ENCODE assay signal across 36 cellular contexts in the genomic region with DNA sequence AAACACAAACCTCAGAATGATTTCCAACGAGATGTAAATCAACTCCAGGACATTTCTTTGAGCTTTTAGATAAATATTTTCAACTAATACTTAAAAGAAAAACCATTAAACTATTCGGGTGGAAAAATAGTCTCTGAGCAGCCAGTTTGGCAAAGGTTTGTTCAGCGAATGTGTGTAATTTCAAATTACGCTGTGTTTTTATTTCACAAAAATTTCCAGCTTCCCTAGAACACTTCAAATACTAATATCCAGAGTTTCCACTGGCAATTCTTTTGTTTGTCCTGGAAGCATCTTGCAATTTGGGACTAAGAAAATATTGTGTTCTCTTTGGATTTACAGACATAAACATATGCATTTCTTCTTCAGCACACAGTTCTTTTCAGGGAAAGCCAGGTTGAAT.
"Had no signal": no experiment of that assay in that cellular context is flagged by ENCODE, and none has a peak within 500 bp of the region (broad histone marks: within the 10 kb centered on the region; RNA-seq: fewer than 3 reads in every experiment).

No MANE protein-coding gene starts in this region.

- H3K36me3 ChIP-seq: cardiac muscle cell had no signal

- H3K27ac Mint-ChIP-seq: activated B cell treated with CpG ODN at 0.5 μM for 24 hours; activated CD4-positive, alpha-beta memory T cell treated with anti-CD3 and anti-CD28 coated beads for 36 hours; activated CD4-positive, alpha-beta T cell treated with anti-CD3 and anti-CD28 coated beads, Interleukin-2, amount 10 ng/mL, durations not matched to agents 24 days and 14 days; activated CD8-positive, alpha-beta T cell treated with anti-CD3 and anti-CD28 coated beads for 36 hours; activated naive CD4-positive, alpha-beta T cell treated with anti-CD3 and anti-CD28 coated beads, Interleukin-2, amount 10 ng/mL, durations not matched to agents 7 days and 5 days; activated naive CD4-positive, alpha-beta T cell treated with anti-CD3 and anti-CD28 coated beads, Interleukin-2, amount 50 U/mL, for 24 hours; activated naive CD8-positive, alpha-beta T cell; activated naive CD8-positive, alpha-beta T cell treated with anti-CD3 and anti-CD28 coated beads, Interleukin-2, amount 10 ng/mL, durations not matched to agents 7 days and 5 days; activated naive CD8-positive, alpha-beta T cell treated with anti-CD3 and anti-CD28 coated beads, Interleukin-2, amount 50 U/mL, for 24 hours; activated T-cell treated with anti-CD3 and anti-CD28 coated beads, Interleukin-2, amount 50 U/mL, for 24 hours; activated T-helper 2 cell treated with anti-CD3 and anti-CD28 coated beads, Interferon-gamma antibody, Interleukin-2, Interleukin-4, amounts not matched to agents 10 μg/mL and 5 μg/mL and 100 μg/mL, durations not matched to agents 14 hours and 24 hours and 36 hours; brain; T-helper 1 cell treated with Interleukin-12 subunit alpha and Interleukin-12 subunit beta and Interleukin-4 antibody, amounts not matched to agents 30 μg/mL and 1 μg/mL, for 36 hours; T-helper 2 cell treated with Interferon-gamma antibody and Interleukin-4, amounts not matched to agents 5 μg/mL and 100 μg/mL, for 36 hours had no signal

- ATAC-seq: activated CD8-positive, alpha-beta T cell treated with anti-CD3 and anti-CD28 coated beads for 36 hours; activated naive CD8-positive, alpha-beta T cell treated with anti-CD3 and anti-CD28 coated beads, Interleukin-2, amount 50 U/mL, for 24 hours had no signal

- H3K4me3 Mint-ChIP-seq: activated B cell treated with CpG ODN at 0.5 μM for 24 hours; activated CD4-positive, alpha-beta memory T cell treated with anti-CD3 and anti-CD28 coated beads for 36 hours; activated CD4-positive, alpha-beta T cell treated with anti-CD3 and anti-CD28 coated beads, Interleukin-2, amount 10 ng/mL, durations not matched to agents 24 days and 14 days; activated CD8-positive, alpha-beta T cell treated with anti-CD3 and anti-CD28 coated beads for 36 hours; activated naive CD4-positive, alpha-beta T cell treated with anti-CD3 and anti-CD28 coated beads, Interleukin-2, amount 10 ng/mL, durations not matched to agents 7 days and 5 days; activated naive CD4-positive, alpha-beta T cell treated with anti-CD3 and anti-CD28 coated beads, Interleukin-2, amount 50 U/mL, for 24 hours; activated naive CD8-positive, alpha-beta T cell; activated naive CD8-positive, alpha-beta T cell treated with anti-CD3 and anti-CD28 coated beads, Interleukin-2, amount 10 ng/mL, durations not matched to agents 7 days and 5 days; activated naive CD8-positive, alpha-beta T cell treated with anti-CD3 and anti-CD28 coated beads, Interleukin-2, amount 50 U/mL, for 24 hours; activated T-cell treated with anti-CD3 and anti-CD28 coated beads, Interleukin-2, amount 50 U/mL, for 24 hours; brain; central memory CD8-positive, alpha-beta T cell; T-helper 1 cell treated with Interleukin-12 subunit alpha and Interleukin-12 subunit beta and Interleukin-4 antibody, amounts not matched to agents 30 μg/mL and 1 μg/mL, for 36 hours; T-helper 2 cell treated with Interferon-gamma antibody and Interleukin-4, amounts not matched to agents 5 μg/mL and 100 μg/mL, for 36 hours had no signal

- H3K36me3 Mint-ChIP-seq: activated CD4-positive, alpha-beta memory T cell treated with anti-CD3 and anti-CD28 coated beads for 36 hours; activated naive CD4-positive, alpha-beta T cell treated with anti-CD3 and anti-CD28 coated beads, Interleukin-2, amount 10 ng/mL, durations not matched to agents 7 days and 5 days; activated naive CD4-positive, alpha-beta T cell treated with anti-CD3 and anti-CD28 coated beads, Interleukin-2, amount 50 U/mL, for 24 hours; activated naive CD8-positive, alpha-beta T cell; activated naive CD8-positive, alpha-beta T cell treated with anti-CD3 and anti-CD28 coated beads, Interleukin-2, amount 10 ng/mL, durations not matched to agents 7 days and 5 days; brain had no signal

- H3K4me3 ChIP-seq: cardiac muscle cell had no signal

- FAIRE-seq: bronchial epithelial cell, TTC549 had no signal

- H3K9me3 Mint-ChIP-seq: activated CD4-positive, alpha-beta T cell treated with anti-CD3 and anti-CD28 coated beads, Interleukin-2, amount 10 ng/mL, durations not matched to agents 24 days and 14 days; activated naive CD4-positive, alpha-beta T cell treated with anti-CD3 and anti-CD28 coated beads, Interleukin-2, amount 10 ng/mL, durations not matched to agents 7 days and 5 days; activated naive CD8-positive, alpha-beta T cell treated with anti-CD3 and anti-CD28 coated beads, Interleukin-2, amount 10 ng/mL, durations not matched to agents 7 days and 5 days; activated naive CD8-positive, alpha-beta T cell treated with anti-CD3 and anti-CD28 coated beads, Interleukin-2, amount 50 U/mL, for 24 hours; activated T-helper 2 cell treated with anti-CD3 and anti-CD28 coated beads, Interferon-gamma antibody, Interleukin-2, Interleukin-4, amounts not matched to agents 10 μg/mL and 5 μg/mL and 100 μg/mL, durations not matched to agents 14 hours and 24 hours and 36 hours; T-helper 1 cell treated with Interleukin-12 subunit alpha and Interleukin-12 subunit beta and Interleukin-4 antibody, amounts not matched to agents 30 μg/mL and 1 μg/mL, for 36 hours; T-helper 2 cell treated with Interferon-gamma antibody and Interleukin-4, amounts not matched to agents 5 μg/mL and 100 μg/mL, for 36 hours had no signal

- H3K27me3 Mint-ChIP-seq: activated CD4-positive, alpha-beta memory T cell treated with anti-CD3 and anti-CD28 coated beads for 36 hours; activated CD4-positive, alpha-beta T cell treated with anti-CD3 and anti-CD28 coated beads, Interleukin-2, amount 10 ng/mL, durations not matched to agents 24 days and 14 days; activated naive CD4-positive, alpha-beta T cell treated with anti-CD3 and anti-CD28 coated beads, Interleukin-2, amount 10 ng/mL, durations not matched to agents 7 days and 5 days; activated naive CD8-positive, alpha-beta T cell treated with anti-CD3 and anti-CD28 coated beads, Interleukin-2, amount 10 ng/mL, durations not matched to agents 7 days and 5 days; central memory CD8-positive, alpha-beta T cell had no signal

- DNase-seq: activated B cell treated with CpG ODN at 0.5 μM for 24 hours; activated CD4-positive, alpha-beta memory T cell treated with anti-CD3 and anti-CD28 coated beads for 36 hours; activated CD4-positive, alpha-beta T cell treated with anti-CD3 and anti-CD28 coated beads for 4 hours; activated CD4-positive, alpha-beta T cell treated with anti-CD3 and anti-CD28 coated beads, Interleukin-2, amount 10 ng/mL, durations not matched to agents 24 days and 14 days; activated CD4-positive, alpha-beta T cell treated with anti-CD3 and anti-CD28 coated beads, Interleukin-2, amount 50 U/mL, for 1 hour; activated CD4-positive, alpha-beta T cell treated with anti-CD3 and anti-CD28 coated beads, Interleukin-2, amount 50 U/mL, for 4 hours; activated CD4-positive, CD25-positive, alpha-beta regulatory T cell treated with anti-CD3 and anti-CD28 coated beads, Interleukin-2, amount 50 U/mL, for 72 hours; activated CD8-positive, alpha-beta memory T cell treated with anti-CD3 and anti-CD28 coated beads, Interleukin-2, amount 50 U/mL, for 48 hours; activated CD8-positive, alpha-beta T cell treated with anti-CD3 and anti-CD28 coated beads for 36 hours; activated effector memory CD4-positive, alpha-beta T cell treated with Interleukin-2 at 50 U/mL for 16 hours; activated gamma-delta T cell; activated naive CD4-positive, alpha-beta T cell treated with anti-CD3 and anti-CD28 coated beads, Interleukin-2, amount 10 ng/mL, durations not matched to agents 7 days and 5 days; activated naive CD4-positive, alpha-beta T cell treated with Interleukin-2 at 50 U/mL for 16 hours; activated naive CD8-positive, alpha-beta T cell treated with anti-CD3 and anti-CD28 coated beads, Interleukin-2, amount 10 ng/mL, durations not matched to agents 7 days and 5 days; activated naive CD8-positive, alpha-beta T cell treated with anti-CD3 and anti-CD28 coated beads, Interleukin-2, amount 50 U/mL, for 24 hours; activated T-cell treated with anti-CD3 and anti-CD28 coated beads, Interleukin-2, amount 50 U/mL, for 24 hours; activated T-cell treated with anti-CD3 and anti-CD28 coated beads, Interleukin-2, amount 50 U/mL, for 48 hours; amygdala; anterior cingulate cortex; caudate nucleus; cerebellar nuclear complex; SW 1271; T-helper 1 cell; T-helper 2 cell; T-helper 9 cell had no signal

- H3K27me3 ChIP-seq: cardiac muscle cell had no signal

- H3K27ac ChIP-seq: cardiac muscle cell, VCaP had no signal

- H3K4me1 Mint-ChIP-seq: activated B cell treated with CpG ODN at 0.5 μM for 24 hours; activated CD4-positive, alpha-beta T cell treated with anti-CD3 and anti-CD28 coated beads, Interleukin-2, amount 10 ng/mL, durations not matched to agents 24 days and 14 days; activated naive CD4-positive, alpha-beta T cell treated with anti-CD3 and anti-CD28 coated beads, Interleukin-2, amount 10 ng/mL, durations not matched to agents 7 days and 5 days; activated naive CD4-positive, alpha-beta T cell treated with anti-CD3 and anti-CD28 coated beads, Interleukin-2, amount 50 U/mL, for 24 hours; activated naive CD8-positive, alpha-beta T cell treated with anti-CD3 and anti-CD28 coated beads, Interleukin-2, amount 10 ng/mL, durations not matched to agents 7 days and 5 days; activated naive CD8-positive, alpha-beta T cell treated with anti-CD3 and anti-CD28 coated beads, Interleukin-2, amount 50 U/mL, for 24 hours; central memory CD8-positive, alpha-beta T cell had no signal
